33 cellular contexts compared by ENCODE assay signal in the genomic region with DNA sequence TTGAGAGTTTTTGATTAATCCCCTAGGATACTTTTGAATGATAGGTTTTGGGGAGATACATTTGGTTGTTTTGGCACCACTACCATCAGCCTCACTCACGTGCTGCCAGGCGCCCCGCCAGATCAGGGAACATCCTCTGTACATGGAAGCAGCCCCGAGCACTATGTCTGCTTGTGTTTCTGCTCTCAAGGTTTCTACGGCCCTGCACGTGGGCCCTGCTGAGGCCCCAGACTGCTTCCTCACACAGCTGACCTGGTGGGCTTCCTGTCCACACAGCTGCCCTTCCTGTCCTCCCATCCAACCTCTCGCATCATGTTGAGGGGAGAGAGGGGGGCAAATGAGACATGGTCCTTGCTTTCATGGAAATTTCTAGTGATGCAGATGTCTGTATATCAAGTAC. TPM values are rescaled to one million over a fixed set of nuclear protein-coding genes. Genes with fewer than 3 reads are reported as not detected.
DNase-seq lines count a peak whose midpoint lies in the region; ATAC-seq, FAIRE-seq and TF ChIP-seq lines count a peak whose summit lies in the region.
"Had no signal": no experiment of that assay in that cellular context is flagged by ENCODE, and none has a peak within 500 bp of the region (broad histone marks: within the 10 kb centered on the region; RNA-seq: fewer than 3 reads in every experiment).

No MANE protein-coding gene starts in this region.

- H3K9me3 ChIP-seq in right lobe of liver (no peaks in the 10 kb centered on the region), HepG2 (ENCODE audit: low read length) (no peaks in the 10 kb centered on the region), heart left ventricle (no peaks in the 10 kb centered on the region), lung (ENCODE audit: control insufficient read depth in 2 of 2, insufficient read depth in 1 of 2, low read length in 1 of 2) (no peaks in the 10 kb centered on the region), gastroesophageal sphincter (no peaks in the 10 kb centered on the region), tibial nerve (no peaks in the 10 kb centered on the region)
- H3K9me3 ChIP-seq: A549, body of pancreas, sigmoid colon had no signal

- no peak for TF ChIP-seq POLR2A in right lobe of liver (IDR thresholded peaks at IDR 0.05)
- TF ChIP-seq POLR2A in HepG2 (IDR thresholded peaks at IDR 0.05; ENCODE audit: insufficient read depth in 1 of 2, low read depth in 2 of 2, low read length in 2 of 2), result no peak
- no peak for TF ChIP-seq POLR2A in heart left ventricle (IDR thresholded peaks at IDR 0.05)
- TF ChIP-seq POLR2A in gastroesophageal sphincter (IDR thresholded peaks at IDR 0.05), result no peak
- TF ChIP-seq POLR2A in tibial nerve (IDR thresholded peaks at IDR 0.05), result no peak

- H3K4me2 ChIP-seq in HepG2 (ENCODE audit: low read depth, low read length), result no peak overlapping the region
- H3K4me2 ChIP-seq: A549, hepatocyte had no signal

- H3K36me3 ChIP-seq in right lobe of liver (no peaks in the 10 kb centered on the region), HepG2 (replicated peaks in 1 of 2; ENCODE audit: control insufficient read depth in 1 of 2, insufficient read depth in 2 of 2, low read length in 2 of 2) (no peaks in the 10 kb centered on the region), heart left ventricle (no peaks in the 10 kb centered on the region), lung (ENCODE audit: control insufficient read depth in 2 of 2, insufficient read depth in 2 of 2, low read length in 2 of 2) (no peaks in the 10 kb centered on the region), gastroesophageal sphincter (peaks cover 0 to 6% of the 10 kb centered on the region in 2 donors), tibial nerve (no peaks in the 10 kb centered on the region)
- H3K36me3 ChIP-seq: sigmoid colon had no signal

- H3K9ac ChIP-seq in HepG2 (ENCODE audit: insufficient read depth, low read depth, low read length), result no peak overlapping the region

- H3K79me2 ChIP-seq in HepG2 (ENCODE audit: insufficient read depth, low read length), result peaks cover 6% of the 10 kb centered on the region

- H3K4me3 ChIP-seq in right lobe of liver, result no peak overlapping the region
- no peak overlapping the region for H3K4me3 ChIP-seq in HepG2 (replicated peaks in 1 of 3; ENCODE audit: insufficient read depth in 1 of 3, low read depth in 2 of 3, low read length in 3 of 3)
- peak overlapping the region in 4 of 12 donors; percentile 6 to 40 (median 36) for H3K4me3 ChIP-seq in heart left ventricle
- H3K4me3 ChIP-seq in lung, result no peak overlapping the region
- H3K4me3 ChIP-seq in gastroesophageal sphincter, result no peak overlapping the region
- H3K4me3 ChIP-seq in tibial nerve, result no peak overlapping the region
- H3K4me3 ChIP-seq: A549, body of pancreas, hepatocyte, sigmoid colon had no signal

- intact Hi-C loops in right lobe of liver (cut with DNase I), result no loop called here
- intact Hi-C loops in HepG2 (cut with micrococcal nuclease; ENCODE audit: unreplicated experiment), result no loop called here
- intact Hi-C loops in heart left ventricle (cut with DNase I), result loop anchor here in 2 of 10 donors (5.0 kb wide), 1 partner anchor 33 kb away; no protein-coding TSS in a partner anchor

- no peaks in the 10 kb centered on the region; the same call in 1 of the 2 replicates for H4K20me1 ChIP-seq in HepG2 (ENCODE audit: insufficient read depth, low read length)

- no peak for FAIRE-seq in HepG2 (lab: Jason Lieb, UNC)
- FAIRE-seq: A549, GM18507 had no signal

- TF ChIP-seq CTCF in right lobe of liver (IDR thresholded peaks at IDR 0.05) (no peak), HepG2 (CRISPR knock-in tag; IDR thresholded peaks at IDR 0.05) (no peak), heart left ventricle (IDR thresholded peaks at IDR 0.05) (no peak), lung (IDR thresholded peaks at IDR 0.05; ENCODE audit: control extremely low read depth, extremely low read depth) (no peak), gastroesophageal sphincter (IDR thresholded peaks at IDR 0.05) (no peak), tibial nerve (IDR thresholded peaks at IDR 0.05) (no peak)

- H3K4me1 ChIP-seq in right lobe of liver (no peaks in the 10 kb centered on the region), HepG2 (ENCODE audit: insufficient read depth, low read length) (no peaks in the 10 kb centered on the region), heart left ventricle (peaks cover 15 to 86% (median 68%) of the 10 kb centered on the region in 12 donors), lung (ENCODE audit: control insufficient read depth in 2 of 2, insufficient read depth in 2 of 2, low read length in 2 of 2) (peaks cover 23 to 42% of the 10 kb centered on the region in 2 donors), gastroesophageal sphincter (peaks cover 3 to 99% (median 33%) of the 10 kb centered on the region in 3 donors), tibial nerve (peaks cover 0 to 50% (median 6%) of the 10 kb centered on the region in 4 donors)
- H3K4me1 ChIP-seq: A549 had no signal

- BruUV-seq in HepG2 (replicated peaks; lab: Mats Ljungman, UMichigan), result no TSS peak

- H2AFZ ChIP-seq in HepG2 (ENCODE audit: low read length), result no peak overlapping the region
- H2AFZ ChIP-seq: hepatocyte had no signal

- H3K27ac ChIP-seq in right lobe of liver, result no peak overlapping the region
- no peak overlapping the region for H3K27ac ChIP-seq in HepG2 (ENCODE audit: extremely low read length, insufficient read depth, low read length)
- peak overlapping the region in 11 of 12 donors; percentile 18 to 90 (median 81) for H3K27ac ChIP-seq in heart left ventricle
- peak overlapping the region; percentile 26 to 74 for H3K27ac ChIP-seq in lung (ENCODE audit: low read depth in 1 of 2, low read length in 1 of 2)
- H3K27ac ChIP-seq in gastroesophageal sphincter, result peak overlapping the region in 2 of 4 donors; percentile 30 to 35
- H3K27ac ChIP-seq in tibial nerve, result no peak overlapping the region
- H3K27ac ChIP-seq: A549, body of pancreas, hepatocyte, HL-60 had no signal

- H3K27me3 ChIP-seq in right lobe of liver (no peaks in the 10 kb centered on the region), HepG2 (ENCODE audit: control insufficient read depth in 1 of 2, insufficient read depth in 2 of 2, low read length in 2 of 2) (no peaks in the 10 kb centered on the region; a peak in 1 of 5 replicates), heart left ventricle (no peaks in the 10 kb centered on the region), lung (ENCODE audit: control insufficient read depth, insufficient read depth) (no peaks in the 10 kb centered on the region), gastroesophageal sphincter (no peaks in the 10 kb centered on the region), tibial nerve (no peaks in the 10 kb centered on the region)
- H3K27me3 ChIP-seq: body of pancreas, hepatocyte, sigmoid colon had no signal

- CTCF ChIA-PET in HepG2 (lab: Yijun Ruan, JAX; ENCODE audit: low intra/inter-chr PET ratio, low total read pairs), result no interaction called here

- TF ChIP-seq EP300 in HepG2 (IDR thresholded peaks at IDR 0.05; ENCODE audit: low read depth in 2 of 2, low read length in 2 of 2), result no peak
- no peak for TF ChIP-seq EP300 in HepG2 (CRISPR knock-in tag; IDR thresholded peaks at IDR 0.05; ENCODE audit: borderline replicate concordance)
- no peak for TF ChIP-seq EP300 in gastroesophageal sphincter (IDR thresholded peaks at IDR 0.05)
- TF ChIP-seq EP300 in tibial nerve (IDR thresholded peaks at IDR 0.05), result no peak

- in situ Hi-C loops in HepG2 (cut with HindIII; ENCODE audit: extremely low pct_ligation_motif_present, low pct_unique_long_range_greater_than_20kb), result no loop called here

- peak in 1 of 3 donors; percentile 20 for DNase-seq in right lobe of liver
- no peak for DNase-seq in HepG2 (ENCODE audit: low spot score)
- peak in 2 of 5 donors; percentile 41 to 61 for DNase-seq in heart left ventricle
- no peak for DNase-seq in lung (ENCODE audit: low spot score)
- no peak for DNase-seq in occipital lobe (lab: John Stamatoyannopoulos, UW)
- DNase-seq in tibial nerve (ENCODE audit: low spot score in 2 of 2), result no peak
- no peak for DNase-seq in NCI-H774 (lab: John Stamatoyannopoulos, UW)
- DNase-seq: activated CD4-positive, alpha-beta memory T cell treated with anti-CD3 and anti-CD28 coated beads for 36 hours; activated CD4-positive, alpha-beta T cell treated with anti-CD3 and anti-CD28 coated beads for 1 hour; activated CD8-positive, alpha-beta memory T cell treated with anti-CD3 and anti-CD28 coated beads, Interleukin-2, amount 50 U/mL, for 48 hours; activated naive CD4-positive, alpha-beta T cell treated with anti-CD3 and anti-CD28 coated beads, Interleukin-2, amount 50 U/mL, for 16 hours; AML-193; body of pancreas; cerebellar nuclear complex; DMS 273 treated with DMSO at 0.1 percent for 48 hours; EL; foreskin melanocyte; HCEC 1CT; KG1; NCI-H1417; NCI-H2029 treated with DMSO at 0.1 percent for 48 hours; NCI-H524 treated with DMSO at 0.1 percent for 48 hours; NK-92 treated with Interleukin-12 subunit alpha and Interleukin-12 subunit beta, amount 100 ng/mL, for 24 hours; PC-3; sigmoid colon; stimulated activated CD4-positive, alpha-beta T cell treated with anti-CD3 and anti-CD28 coated beads, Interleukin-15, amount 100 ng/mL, for 24 hours; stimulated activated CD4-positive, alpha-beta T cell treated with anti-CD3 and anti-CD28 coated beads, Interleukin-4, amount 100 ng/mL, for 4 hours had no signal

- ATAC-seq in right lobe of liver (peak; percentile 45 to 66 (median 54)), HepG2 (no peak), heart left ventricle (peak in 2 of 4 donors; percentile 44 to 66), lung (ENCODE audit: insufficient read depth, low FRiP score) (no peak), gastroesophageal sphincter (no peak)
- ATAC-seq: A549; activated T-helper 17 cell treated with anti-CD3 and anti-CD28 coated beads, Interleukin-2, amount 50 U/mL, for 72 hours; body of pancreas; PC-3 had no signal

- TF ChIP-seq RAD21 in HepG2 (CRISPR knock-in tag; IDR thresholded peaks at IDR 0.05), result no peak

- whole genome bisulfite sequencing in right lobe of liver (ENCODE audit: insufficient coverage, low coverage, low lambda C conversion rate, missing lambda C conversion rate), result 59% methylated on average over 3 of the region's 7 CpGs
- WGBS in HepG2 (ENCODE audit: low lambda C conversion rate), result 98% methylated on average over 7 of the region's 7 CpGs
- 36 to 50% (median 40%) methylated on average over 7 of the region's 7 CpGs for WGBS in heart left ventricle, 4 donors
- 52 to 56% methylated on average over 7 of the region's 7 CpGs for WGBS in lung, 2 donors
- WGBS in gastroesophageal sphincter (ENCODE audit: low coverage in 1 of 2), 2 donors, result 55 to 68% methylated on average over 2 to 4 of the region's 7 CpGs
- 75% methylated on average over 7 of the region's 7 CpGs for WGBS in tibial nerve, 2 donors

- POLR2A ChIA-PET in HepG2 (lab: Yijun Ruan, JAX), result no interaction called here

RNA-seq across cellular contexts. Expression of gene ADARB1, which starts 20.0 kb away (rescaled TPM):
- 1 to 10 TPM; 4.7 to 9.9 (median 8.6) TPM for total RNA-seq in right lobe of liver
- 9.2 and 10.0 TPM in 2 replicates for total RNA-seq in HepG2 (2016; rRNA removed; fragmentation: Illumina TruSeq; extraction: Trizol)
- 28.7 and 30.2 TPM in 2 replicates for total RNA-seq in HepG2 (2016; cell fraction: cytosol; rRNA removed; fragmentation: Illumina TruSeq; extraction: Trizol; ENCODE audit: low read depth)
- total RNA-seq in HepG2 (2016; cell fraction: insoluble cytoplasmic fraction; rRNA removed; fragmentation: Illumina TruSeq; extraction: Trizol), result 7.9 and 11.7 TPM in 2 replicates
- 20.0 and 20.9 TPM in 2 replicates for total RNA-seq in HepG2 (2016; cell fraction: membrane; rRNA removed; fragmentation: Illumina TruSeq; extraction: Trizol)
- 8.5 and 10.4 TPM in 2 replicates for total RNA-seq in HepG2 (2016; cell fraction: nucleus; rRNA removed; fragmentation: Illumina TruSeq; extraction: Trizol)
- polyA plus RNA-seq in HepG2 (2011; rRNA removed), result 6.6 and 7.1 TPM in 2 replicates
- polyA plus RNA-seq in HepG2 (2011; cell fraction: cytosol; rRNA removed), result 4.2 and 4.4 TPM in 2 replicates
- 22.2 and 26.9 TPM in 2 replicates for polyA plus RNA-seq in HepG2 (2011; cell fraction: nucleus; rRNA removed)
- polyA plus RNA-seq in HepG2 (2012), result 5.3 and 7.8 TPM in 2 replicates
- polyA plus RNA-seq in HepG2 (2016; cell fraction: cytosol; fragmentation: Illumina TruSeq; extraction: Trizol; ENCODE audit: low read depth), result 5.5 and 7.0 TPM in 2 replicates
- polyA plus RNA-seq in HepG2 (2016; cell fraction: insoluble cytoplasmic fraction; fragmentation: Illumina TruSeq; extraction: Trizol; ENCODE audit: low read depth), result 6.8 and 8.6 TPM in 2 replicates
- 6.8 and 9.8 TPM in 2 replicates for polyA plus RNA-seq in HepG2 (2016; cell fraction: membrane; fragmentation: Illumina TruSeq; extraction: Trizol; ENCODE audit: low read depth)
- polyA plus RNA-seq in HepG2 (2016; cell fraction: nucleus; fragmentation: Illumina TruSeq; extraction: Trizol; ENCODE audit: insufficient read depth, low read depth), result 23.5 and 27.1 TPM in 2 replicates
- 15.4 and 123 TPM in 2 replicates for polyA minus RNA-seq in HepG2 (2011; rRNA and poly(A)+ RNA removed; ENCODE audit: low replicate concordance)
- polyA minus RNA-seq in HepG2 (2011; cell fraction: cytosol; rRNA and poly(A)+ RNA removed), result 7.9 and 8.5 TPM in 2 replicates
- polyA minus RNA-seq in HepG2 (2011; cell fraction: nucleus; rRNA and poly(A)+ RNA removed), result 16.2 and 17.0 TPM in 2 replicates
- 10 to 100 TPM in 8 of 9 donors, 1 to 10 TPM in 1; 6.9 to 16.3 (median 12.1) TPM for total RNA-seq in heart left ventricle
- polyA plus RNA-seq in heart left ventricle, result 10 to 100 TPM in 1 of 2 donors, 1 to 10 TPM in 1; 8.9 to 11.5 TPM
- total RNA-seq in lung, result 10 to 100 TPM; 40.9 to 47.7 TPM
- 10 to 100 TPM; 13.4 to 24.3 TPM for polyA plus RNA-seq in lung
- total RNA-seq in occipital lobe, result 17.0 TPM
- total RNA-seq in gastroesophageal sphincter, result 100 to 1,000 TPM; 136 to 228 (median 181) TPM
- total RNA-seq in tibial nerve, result 10 to 100 TPM; 18.2 to 57.6 (median 32.0) TPM

Comparison
In these comparisons a context has a peak if more than half of its experiments do, and no peak if none do; other contexts are left out.
1. ATAC-seq: peak in right lobe of liver (4 of 4); none in HepG2 (single experiment), lung (single experiment) and gastroesophageal sphincter (single experiment).
2. H3K27ac ChIP-seq: peak in heart left ventricle (11 of 12) and lung (2 of 2); none in right lobe of liver (0 of 3), HepG2 (single experiment) and tibial nerve (0 of 4).